ENCODE assay signal across 11 cellular contexts in the genomic region with DNA sequence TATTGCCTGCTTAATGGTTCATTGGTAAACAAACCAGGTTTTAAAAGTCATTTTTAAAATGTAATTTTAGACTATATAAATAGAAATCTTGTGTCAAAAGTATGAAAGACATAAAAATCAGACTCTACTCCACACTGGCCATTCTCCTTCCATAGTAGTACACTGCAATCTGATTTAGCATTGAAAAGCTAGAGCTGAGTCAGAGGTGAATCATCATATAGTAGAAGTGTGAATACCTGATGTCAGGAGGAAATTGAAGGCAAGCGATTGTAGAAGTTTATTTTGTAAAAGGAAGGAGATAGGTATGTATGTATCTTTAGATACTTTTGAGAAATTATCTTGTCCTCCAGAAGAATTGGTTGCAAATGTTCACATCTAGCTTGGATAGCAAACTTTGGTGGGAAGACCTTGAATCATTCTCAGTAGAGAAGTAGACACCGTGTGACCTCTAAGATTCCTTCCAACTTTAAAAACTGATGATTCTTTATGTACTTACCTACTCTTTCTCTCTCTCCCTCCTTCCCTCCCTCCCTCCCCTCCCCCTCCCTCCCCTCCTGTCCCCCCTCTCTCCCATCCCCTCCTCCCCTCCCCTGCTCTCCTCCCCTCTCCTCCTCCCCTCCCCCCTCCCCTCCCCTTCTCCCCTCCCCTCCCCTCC.
DNase-seq lines count a peak whose midpoint lies in the region; ATAC-seq and TF ChIP-seq lines count a peak whose summit lies in the region.
"Had no signal": no experiment of that assay in that cellular context is flagged by ENCODE, and none has a peak within 500 bp of the region (broad histone marks: within the 10 kb centered on the region; RNA-seq: fewer than 3 reads in every experiment).

No MANE protein-coding gene starts in this region.

- H3K4me1 Mint-ChIP-seq in activated CD4-positive, alpha-beta memory T cell treated with anti-CD3 and anti-CD28 coated beads, Interleukin-2, amount 10 ng/mL, durations not matched to agents 7 days and 5 days: peaks cover 16% of the 10 kb centered on the region
- H3K4me1 Mint-ChIP-seq: nephron progenitor cell had no signal

- no peaks in the 10 kb centered on the region for H3K79me2 ChIP-seq in MM.1S (ENCODE audit: low read length)

- ATAC-seq in GM18517 (IDR thresholded peaks at IDR 0.05; ENCODE audit: unreplicated experiment): no peak

- H3K27ac ChIP-seq in MM.1S (ENCODE audit: low read length): no peak overlapping the region
- H3K27ac ChIP-seq: cardiac muscle cell had no signal

- CTCF ChIA-PET in activated CD4-positive, alpha-beta memory T cell treated with anti-CD3 and anti-CD28 coated beads, Interleukin-2, amount 10 ng/mL, durations not matched to agents 7 days and 5 days (lab: Charles Lee): no interaction called here

- H3F3A ChIP-seq in MM.1S (ENCODE audit: insufficient read depth, low read length): 0 out of 2 replicates have a peak, but pooled peaks cover 2% of the 10 kb centered on the region

- H2AFZ ChIP-seq in MM.1S (ENCODE audit: low read length): no peak overlapping the region

- H3K4me3 ChIP-seq in HFF-Myc (replicated peaks; ENCODE audit: low read depth, low read length) (no peak overlapping the region), MM.1S (ENCODE audit: low read length) (no peak overlapping the region)
- H3K4me3 ChIP-seq: cardiac muscle cell had no signal

- H3K27ac Mint-ChIP-seq in activated CD4-positive, alpha-beta memory T cell treated with anti-CD3 and anti-CD28 coated beads, Interleukin-2, amount 10 ng/mL, durations not matched to agents 7 days and 5 days: peak overlapping the region; percentile 34
- H3K27ac Mint-ChIP-seq: nephron progenitor cell had no signal

- no peak for TF ChIP-seq CTCF in HFF-Myc (IDR thresholded peaks at IDR 0.05; ENCODE audit: low read depth, low read length, missing control alignments)
- no peak for TF ChIP-seq CTCF in MM.1S (IDR thresholded peaks at IDR 0.05; ENCODE audit: low read length)

- no peaks in the 10 kb centered on the region for H3K9me3 ChIP-seq in MM.1S (replicated peaks; ENCODE audit: insufficient read depth, low read length)

- H3K4me2 ChIP-seq in MM.1S (ENCODE audit: low read depth, low read length): no peak overlapping the region

- no peaks in the 10 kb centered on the region for H3K4me1 ChIP-seq in MM.1S (ENCODE audit: low read length)

- peaks cover 10% of the 10 kb centered on the region; the same call in 1 of the 2 replicates for H3K36me3 ChIP-seq in MM.1S (replicated peaks; ENCODE audit: insufficient read depth, low read length)

- H3K4me3 Mint-ChIP-seq in activated CD4-positive, alpha-beta memory T cell treated with anti-CD3 and anti-CD28 coated beads, Interleukin-2, amount 10 ng/mL, durations not matched to agents 7 days and 5 days: no peak overlapping the region
- H3K4me3 Mint-ChIP-seq: nephron progenitor cell had no signal

- H3K27me3 Mint-ChIP-seq in activated CD4-positive, alpha-beta memory T cell treated with anti-CD3 and anti-CD28 coated beads, Interleukin-2, amount 10 ng/mL, durations not matched to agents 7 days and 5 days: no peaks in the 10 kb centered on the region

- no peak overlapping the region for H3K9ac ChIP-seq in MM.1S (ENCODE audit: low read length)

- peaks cover 48% of the 10 kb centered on the region for H3K36me3 Mint-ChIP-seq in activated CD4-positive, alpha-beta memory T cell treated with anti-CD3 and anti-CD28 coated beads, Interleukin-2, amount 10 ng/mL, durations not matched to agents 7 days and 5 days (ENCODE audit: low read depth)

- H3K9me3 Mint-ChIP-seq in activated CD4-positive, alpha-beta memory T cell treated with anti-CD3 and anti-CD28 coated beads, Interleukin-2, amount 10 ng/mL, durations not matched to agents 7 days and 5 days: no peaks in the 10 kb centered on the region
- H3K9me3 Mint-ChIP-seq: nephron progenitor cell had no signal

- POLR2A ChIA-PET in activated CD4-positive, alpha-beta memory T cell treated with anti-CD3 and anti-CD28 coated beads, Interleukin-2, amount 10 ng/mL, durations not matched to agents 7 days and 5 days (lab: Charles Lee): no interaction called here

- no peaks in the 10 kb centered on the region for H3K27me3 ChIP-seq in MM.1S (replicated peaks; ENCODE audit: insufficient read depth, low read length)
- H3K27me3 ChIP-seq: cardiac muscle cell had no signal

- no peaks in the 10 kb centered on the region for H3K9me2 ChIP-seq in MM.1S (replicated peaks; ENCODE audit: insufficient read depth, low read length)

- no peaks in the 10 kb centered on the region for H4K20me1 ChIP-seq in MM.1S (ENCODE audit: insufficient read depth, low read length)

- DNase-seq in AG08395 (ENCODE audit: low spot score) (peak; percentile 41), HFF-Myc (ENCODE audit: extremely low read depth, low read depth) (peak; percentile 26), hepatic stellate cell (ENCODE audit: low spot score) (peak; percentile 28), MM.1S (no peak), activated gamma-delta T cell treated with Interleukin-2 at 50 U/mL for 16 hours (no peak)
- DNase-seq in activated CD4-positive, alpha-beta memory T cell treated with anti-CD3 and anti-CD28 coated beads, Interleukin-2, amount 10 ng/mL, durations not matched to agents 7 days and 5 days: no peak
- no peak for DNase-seq in stimulated activated CD4-positive, alpha-beta T cell treated with anti-CD3 and anti-CD28 coated beads, Interleukin-2, amount 100 ng/mL, for 48 hours
- DNase-seq: activated CD4-positive, alpha-beta T cell treated with anti-CD3 and anti-CD28 coated beads for 1 hour; nephron progenitor cell had no signal

Comparison
In these comparisons a context has a peak if more than half of its experiments do, and no peak if none do; other contexts are left out.
1. DNase-seq: peak in AG08395 (single experiment), HFF-Myc (single experiment) and hepatic stellate cell (single experiment); none in activated CD4-positive, alpha-beta memory T cell treated with anti-CD3 and anti-CD28 coated beads, Interleukin-2, amount 10 ng/mL, durations not matched to agents 7 days and 5 days (single experiment), MM.1S (single experiment), activated gamma-delta T cell treated with Interleukin-2 at 50 U/mL for 16 hours (single experiment) and stimulated activated CD4-positive, alpha-beta T cell treated with anti-CD3 and anti-CD28 coated beads, Interleukin-2, amount 100 ng/mL, for 48 hours (0 of 2).